In the genomic region with DNA sequence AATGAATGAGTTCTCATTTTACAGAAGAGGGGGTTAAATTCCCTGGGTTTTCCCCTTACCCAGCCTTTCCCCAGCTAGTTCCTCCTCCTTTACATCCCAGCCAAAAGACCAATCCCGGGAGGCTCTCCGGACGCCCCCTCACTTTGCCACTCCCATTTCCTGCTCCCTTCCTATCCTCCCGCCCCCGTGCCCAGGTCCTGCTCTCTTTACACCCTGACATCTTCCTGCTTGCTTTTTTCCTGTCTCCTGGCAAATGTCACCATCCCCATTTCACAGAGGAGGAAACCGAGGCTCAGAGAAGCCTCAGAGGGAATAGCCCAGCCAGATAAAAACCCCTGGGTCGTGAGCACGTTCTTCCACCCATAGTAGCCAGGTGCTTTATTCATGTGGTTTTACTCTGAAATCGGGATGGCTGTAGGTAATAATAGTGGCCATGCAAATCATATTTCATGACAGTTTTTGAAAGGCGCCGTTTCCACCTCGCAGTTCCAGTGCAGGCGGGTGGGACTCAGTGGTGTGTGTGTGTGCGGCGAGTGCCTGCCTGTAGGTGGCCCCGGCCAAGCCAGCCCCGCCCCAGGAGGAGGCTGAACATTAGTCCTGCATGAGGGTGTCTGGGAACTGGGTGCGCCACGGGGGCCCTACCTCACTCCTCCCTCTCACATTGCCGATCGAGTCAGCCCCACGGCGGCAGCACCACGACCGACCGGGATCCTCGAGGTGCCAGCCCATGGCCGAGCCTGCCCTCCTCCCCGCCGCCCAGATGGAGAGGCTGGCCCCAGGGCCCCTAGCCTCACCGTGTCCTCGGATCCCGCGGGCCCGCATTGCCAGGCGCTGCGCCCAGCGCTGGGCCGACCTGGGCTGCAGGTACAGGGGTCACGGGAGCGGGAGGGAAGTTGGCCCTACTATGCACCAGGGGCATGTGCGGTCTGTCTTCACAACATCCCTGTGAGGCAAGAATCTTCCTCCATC, we compare ENCODE assay signal across 1 cellular context.
TF ChIP-seq lines count a peak whose summit lies in the region.

A gene (plus strand): TSS at position 594 of the 969 bp plus-strand sequence.

TF ChIP-seq in K562, 482 proteins besides CTCF, POLR2A, EP300 and RAD21:
- TF ChIP-seq NRF1 (conservative IDR thresholded peaks at IDR 0.05 in 1 of 2, IDR thresholded peaks at IDR 0.05 in 1 of 2) (0 out of 4 replicates have a peak, but pooled peaks of 1 of the 2 experiments have one; percentile 14), TGIF2 (CRISPR knock-in tag; IDR thresholded peaks at IDR 0.05) (no peak), MEIS2 (IDR thresholded peaks at IDR 0.05; ENCODE audit: partially characterized antibody) (peak; percentile 5), ZKSCAN1 (IDR thresholded peaks at IDR 0.05; ENCODE audit: low read depth, low read length) (peak; percentile 75), CREM (IDR thresholded peaks at IDR 0.05; ENCODE audit: low read depth) (no peak), ZBTB1 (CRISPR knock-in tag; IDR thresholded peaks at IDR 0.05; ENCODE audit: borderline replicate concordance, low read depth) (no peak), KDM1A (IDR thresholded peaks at IDR 0.05) (peak in 1 of 2 experiments; percentile 31; a peak in 1 of 4 replicates), BCOR (IDR thresholded peaks at IDR 0.05) (peak; percentile 74; the same call in 1 of the 2 replicates), IFI16 (CRISPR knock-in tag; IDR thresholded peaks at IDR 0.05) (no peak), EGR1 (conservative IDR thresholded peaks at IDR 0.05) (peak; percentile 71), RBM25 (IDR thresholded peaks at IDR 0.05; ENCODE audit: low read depth, low read length, severe bottlenecking) (peak; percentile 50), RAD51 (IDR thresholded peaks at IDR 0.05; ENCODE audit: borderline replicate concordance, low read depth) (no peak), FOXM1 (IDR thresholded peaks at IDR 0.05; ENCODE audit: low read depth) (no peak), FOXM1 (CRISPR knock-in tag; IDR thresholded peaks at IDR 0.05; ENCODE audit: low read depth) (no peak), ZBTB7A (IDR thresholded peaks at IDR 0.05; ENCODE audit: borderline replicate concordance, control insufficient read depth, low read depth, low read length) (peak; percentile 41; the same call in 1 of the 2 replicates), JUN (IDR thresholded peaks at IDR 0.05; ENCODE audit: borderline replicate concordance, low read depth, low read length) (no peak), JUN (CRISPR knock-in tag; IDR thresholded peaks at IDR 0.05; ENCODE audit: borderline replicate concordance) (no peak)
- TF ChIP-seq, protein P1, sequence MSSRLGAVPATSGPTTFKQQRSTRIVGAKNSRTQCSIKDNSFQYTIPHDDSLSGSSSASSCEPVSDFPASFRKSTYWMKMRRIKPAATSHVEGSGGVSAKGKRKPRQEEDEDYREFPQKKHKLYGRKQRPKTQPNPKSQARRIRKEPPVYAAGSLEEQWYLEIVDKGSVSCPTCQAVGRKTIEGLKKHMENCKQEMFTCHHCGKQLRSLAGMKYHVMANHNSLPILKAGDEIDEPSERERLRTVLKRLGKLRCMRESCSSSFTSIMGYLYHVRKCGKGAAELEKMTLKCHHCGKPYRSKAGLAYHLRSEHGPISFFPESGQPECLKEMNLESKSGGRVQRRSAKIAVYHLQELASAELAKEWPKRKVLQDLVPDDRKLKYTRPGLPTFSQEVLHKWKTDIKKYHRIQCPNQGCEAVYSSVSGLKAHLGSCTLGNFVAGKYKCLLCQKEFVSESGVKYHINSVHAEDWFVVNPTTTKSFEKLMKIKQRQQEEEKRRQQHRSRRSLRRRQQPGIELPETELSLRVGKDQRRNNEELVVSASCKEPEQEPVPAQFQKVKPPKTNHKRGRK (tag; IDR thresholded peaks at IDR 0.05), result no peak
- TF ChIP-seq, protein P2, sequence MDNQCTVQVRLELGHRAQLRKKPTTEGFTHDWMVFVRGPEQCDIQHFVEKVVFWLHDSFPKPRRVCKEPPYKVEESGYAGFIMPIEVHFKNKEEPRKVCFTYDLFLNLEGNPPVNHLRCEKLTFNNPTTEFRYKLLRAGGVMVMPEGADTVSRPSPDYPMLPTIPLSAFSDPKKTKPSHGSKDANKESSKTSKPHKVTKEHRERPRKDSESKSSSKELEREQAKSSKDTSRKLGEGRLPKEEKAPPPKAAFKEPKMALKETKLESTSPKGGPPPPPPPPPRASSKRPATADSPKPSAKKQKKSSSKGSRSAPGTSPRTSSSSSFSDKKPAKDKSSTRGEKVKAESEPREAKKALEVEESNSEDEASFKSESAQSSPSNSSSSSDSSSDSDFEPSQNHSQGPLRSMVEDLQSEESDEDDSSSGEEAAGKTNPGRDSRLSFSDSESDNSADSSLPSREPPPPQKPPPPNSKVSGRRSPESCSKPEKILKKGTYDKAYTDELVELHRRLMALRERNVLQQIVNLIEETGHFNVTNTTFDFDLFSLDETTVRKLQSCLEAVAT (IDR thresholded peaks at IDR 0.05), result no peak
- TF ChIP-seq, protein P3, sequence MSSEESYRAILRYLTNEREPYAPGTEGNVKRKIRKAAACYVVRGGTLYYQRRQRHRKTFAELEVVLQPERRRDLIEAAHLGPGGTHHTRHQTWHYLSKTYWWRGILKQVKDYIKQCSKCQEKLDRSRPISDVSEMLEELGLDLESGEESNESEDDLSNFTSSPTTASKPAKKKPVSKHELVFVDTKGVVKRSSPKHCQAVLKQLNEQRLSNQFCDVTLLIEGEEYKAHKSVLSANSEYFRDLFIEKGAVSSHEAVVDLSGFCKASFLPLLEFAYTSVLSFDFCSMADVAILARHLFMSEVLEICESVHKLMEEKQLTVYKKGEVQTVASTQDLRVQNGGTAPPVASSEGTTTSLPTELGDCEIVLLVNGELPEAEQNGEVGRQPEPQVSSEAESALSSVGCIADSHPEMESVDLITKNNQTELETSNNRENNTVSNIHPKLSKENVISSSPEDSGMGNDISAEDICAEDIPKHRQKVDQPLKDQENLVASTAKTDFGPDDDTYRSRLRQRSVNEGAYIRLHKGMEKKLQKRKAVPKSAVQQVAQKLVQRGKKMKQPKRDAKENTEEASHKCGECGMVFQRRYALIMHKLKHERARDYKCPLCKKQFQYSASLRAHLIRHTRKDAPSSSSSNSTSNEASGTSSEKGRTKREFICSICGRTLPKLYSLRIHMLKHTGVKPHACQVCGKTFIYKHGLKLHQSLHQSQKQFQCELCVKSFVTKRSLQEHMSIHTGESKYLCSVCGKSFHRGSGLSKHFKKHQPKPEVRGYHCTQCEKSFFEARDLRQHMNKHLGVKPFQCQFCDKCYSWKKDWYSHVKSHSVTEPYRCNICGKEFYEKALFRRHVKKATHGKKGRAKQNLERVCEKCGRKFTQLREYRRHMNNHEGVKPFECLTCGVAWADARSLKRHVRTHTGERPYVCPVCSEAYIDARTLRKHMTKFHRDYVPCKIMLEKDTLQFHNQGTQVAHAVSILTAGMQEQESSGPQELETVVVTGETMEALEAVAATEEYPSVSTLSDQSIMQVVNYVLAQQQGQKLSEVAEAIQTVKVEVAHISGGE (CRISPR knock-in tag; IDR thresholded peaks at IDR 0.05), result no peak
